In genomic region chr2:74164761-74165160, GRCh38 we compare ENCODE assay signal across 9 cellular contexts.
"Had no signal": no experiment of that assay in that cellular context is flagged by ENCODE, and none has a peak within 500 bp of the region (broad histone marks: within the 10 kb centered on the region; RNA-seq: fewer than 3 reads in every experiment).

No MANE protein-coding gene starts in this region.

- H3K27ac ChIP-seq: GM23248, HL-60, KMS-11 had no signal

- H3K4me1 ChIP-seq: HAP-1 had no signal

- H2AFZ ChIP-seq: GM23248 had no signal

- H3K4me2 ChIP-seq: KMS-11 had no signal

- H3K4me3 ChIP-seq: GM23248, HAP-1 had no signal

- H3K9ac ChIP-seq: GM23248, KMS-11 had no signal

- DNase-seq: GM23248, GOT3, H7, IMR-90, KBM-7 had no signal

- ATAC-seq: HCT116 had no signal
